ENCODE assay signal across 9 cellular contexts in the genomic region with DNA sequence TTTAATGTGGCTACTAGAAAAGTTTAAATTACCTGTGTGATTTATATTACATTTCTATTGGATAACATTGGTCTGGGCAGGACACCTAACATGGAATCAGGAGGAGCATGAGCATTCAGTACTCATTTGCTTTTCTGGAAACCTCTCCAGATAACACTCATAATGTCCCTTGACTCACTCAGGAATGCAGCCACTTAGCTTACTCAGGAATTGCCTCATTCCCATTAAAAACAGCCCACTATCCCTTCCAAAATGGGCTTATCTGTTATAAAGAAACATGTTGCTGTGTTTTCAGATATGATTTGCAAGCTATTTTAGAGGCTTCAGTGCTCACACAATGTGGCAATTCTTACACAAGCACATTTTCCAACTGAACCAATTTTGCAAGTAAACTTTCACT. TPM values are rescaled to one million over a fixed set of nuclear protein-coding genes. Genes with fewer than 3 reads are reported as not detected.
DNase-seq lines count a peak whose midpoint lies in the region; ATAC-seq and TF ChIP-seq lines count a peak whose summit lies in the region.
"Had no signal": no experiment of that assay in that cellular context is flagged by ENCODE, and none has a peak within 500 bp of the region (broad histone marks: within the 10 kb centered on the region; RNA-seq: fewer than 3 reads in every experiment).

No MANE protein-coding gene starts in this region.

- intact Hi-C loops in ascending aorta (cut with DNase I) (no loop called here), left colon (cut with DNase I, micrococcal nuclease) (no loop called here)

- H2AFZ ChIP-seq in hepatocyte, result no peak overlapping the region

- H3K9me3 ChIP-seq in ascending aorta (no peaks in the 10 kb centered on the region), hepatocyte (ENCODE audit: low read depth) (no peaks in the 10 kb centered on the region)

- H3K4me2 ChIP-seq in hepatocyte, result peak overlapping the region; percentile 25

- H3K4me3 ChIP-seq in HFF-Myc (replicated peaks; ENCODE audit: low read depth, low read length), result no peak overlapping the region
- H3K4me3 ChIP-seq in ascending aorta, result no peak overlapping the region
- no peak overlapping the region for H3K4me3 ChIP-seq in hepatocyte
- H3K4me3 ChIP-seq: skin epidermis had no signal

- TF ChIP-seq CTCF in HFF-Myc (IDR thresholded peaks at IDR 0.05; ENCODE audit: low read depth, low read length, missing control alignments) (no peak), ascending aorta (IDR thresholded peaks at IDR 0.05) (no peak), hepatocyte (IDR thresholded peaks at IDR 0.05; ENCODE audit: poor library complexity) (no peak)

- H3K27ac ChIP-seq in ascending aorta (peak overlapping the region; percentile 81 to 92), hepatocyte (peak overlapping the region; percentile 74)

- H3K4me1 ChIP-seq in ascending aorta (peaks cover 2 to 44% of the 10 kb centered on the region in 2 donors), hepatocyte (ENCODE audit: insufficient read depth) (peaks cover 16% of the 10 kb centered on the region)

- no peaks in the 10 kb centered on the region for H4K20me1 ChIP-seq in hepatocyte (ENCODE audit: insufficient read depth, poor library complexity, severe bottlenecking)

- peaks cover 7% of the 10 kb centered on the region for H3K79me2 ChIP-seq in hepatocyte

- H3K27me3 ChIP-seq in ascending aorta (no peaks in the 10 kb centered on the region), hepatocyte (no peaks in the 10 kb centered on the region)

- no peaks in the 10 kb centered on the region for H3K36me3 ChIP-seq in ascending aorta
- H3K36me3 ChIP-seq in hepatocyte (replicated peaks; ENCODE audit: insufficient read depth, low read depth), result no peaks in the 10 kb centered on the region

- peak; percentile 73 for DNase-seq in HFF-Myc (ENCODE audit: extremely low read depth, low read depth)
- DNase-seq in ascending aorta (ENCODE audit: low spot score in 2 of 2), result no peak
- peak; percentile 46 for DNase-seq in hepatocyte (ENCODE audit: low spot score)
- peak; percentile 94 for DNase-seq in stromal cell of bone marrow (ENCODE audit: low read depth)
- DNase-seq in GM19238 (ENCODE audit: insufficient read length, low spot score), result no peak
- DNase-seq in superior temporal gyrus (ENCODE audit: extremely low spot score), result no peak
- DNase-seq in D341Med (ENCODE audit: low spot score), result no peak
- DNase-seq in left colon, result no peak

- no peak for ATAC-seq in left colon

- no peaks in the 10 kb centered on the region for H3K9me2 ChIP-seq in hepatocyte (replicated peaks; ENCODE audit: insufficient read depth)

RNA-seq across cellular contexts. Expression of gene GBE1, which starts 17.1 kb away (rescaled TPM):
- 20.8 TPM for total RNA-seq in ascending aorta
- 23.9 and 25.8 TPM in 2 replicates for total RNA-seq in hepatocyte
- 15.6 and 17.6 TPM in 2 replicates for polyA plus RNA-seq in hepatocyte
- total RNA-seq in left colon, result 10 to 100 TPM; 14.9 to 18.4 TPM

Comparison
In these comparisons a context has a peak if more than half of its experiments do, and no peak if none do; other contexts are left out.
1. DNase-seq: peak in HFF-Myc (single experiment), hepatocyte (single experiment) and stromal cell of bone marrow (single experiment); none in ascending aorta (0 of 2), GM19238 (single experiment), superior temporal gyrus (single experiment), D341Med (single experiment) and left colon (0 of 2).